8 cellular contexts compared by ENCODE assay signal in the genomic region with DNA sequence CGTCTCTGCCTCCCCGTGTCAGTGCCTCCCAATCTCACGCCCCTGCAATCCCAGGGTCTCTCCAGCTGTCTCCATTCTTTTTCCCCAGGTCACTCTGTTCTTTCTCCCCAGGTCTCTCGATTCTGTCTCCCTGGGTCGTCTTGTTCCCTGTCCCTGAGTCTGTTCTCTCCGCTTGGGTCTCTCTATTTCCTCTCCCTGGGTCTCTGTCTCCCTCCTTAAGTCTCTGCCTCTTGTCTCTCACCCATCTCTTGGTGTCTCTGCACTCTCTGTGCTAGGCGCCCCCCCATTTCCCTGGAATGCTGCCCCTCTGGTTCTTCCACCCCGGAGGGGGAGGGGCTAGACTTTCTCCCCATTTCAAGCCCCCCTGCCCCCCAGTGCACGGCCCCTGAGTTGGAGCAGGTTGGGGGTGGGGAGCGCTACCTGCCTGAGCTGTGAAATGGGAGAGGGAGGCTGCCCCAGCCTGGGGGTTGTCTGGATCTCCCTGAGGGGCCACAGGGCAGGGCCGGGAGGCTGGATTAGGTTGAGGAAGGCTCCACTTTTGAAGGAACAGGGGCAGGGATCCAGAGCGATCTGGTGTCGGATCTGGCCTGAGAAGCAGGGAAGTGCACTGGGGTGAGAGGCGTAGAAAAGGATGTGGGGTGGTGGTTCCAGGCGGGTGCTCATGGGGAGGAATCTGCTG. TPM values are rescaled to one million over a fixed set of nuclear protein-coding genes. Genes with fewer than 3 reads are reported as not detected.
A peak's percentile ranks its signal among the peaks of the same experiment; 100 is the strongest.
DNase-seq lines count a peak whose midpoint lies in the region; ATAC-seq and TF ChIP-seq lines count a peak whose summit lies in the region.

No MANE protein-coding gene starts in this region.

- CTCF ChIA-PET in CD4-positive, alpha-beta memory T cell (lab: Charles Lee; ENCODE audit: partially characterized antibody) = interaction anchor here (1.3 kb wide), 1 partner anchor 18 kb away, joined by 3 read pairs; no protein-coding TSS in a partner anchor

- H3K4me1 Mint-ChIP-seq in CD4-positive, alpha-beta memory T cell = peaks cover 15 to 31% (median 19%) of the 10 kb centered on the region in 4 donors

- H2AFZ ChIP-seq in osteoblast (ENCODE audit: low read length) = peak overlapping the region; percentile 84

- peaks cover 32 to 48% of the 10 kb centered on the region in 2 donors for H3K27me3 Mint-ChIP-seq in CD4-positive, alpha-beta memory T cell

- peak overlapping the region in 1 of 2 donors; percentile 32 for H3K4me3 ChIP-seq in CD4-positive, alpha-beta memory T cell (ENCODE audit: low read length in 2 of 2)
- H3K4me3 ChIP-seq in osteoblast (ENCODE audit: insufficient read depth, low read length) = peak overlapping the region; percentile 85
- peak overlapping the region in 2 of 4 donors; percentile 45 to 75 for H3K4me3 ChIP-seq in adrenal gland

- peaks cover 11% of the 10 kb centered on the region for H4K20me1 ChIP-seq in osteoblast (ENCODE audit: insufficient read depth, low read length)

- no peak for TF ChIP-seq POLR2A in adrenal gland (IDR thresholded peaks at IDR 0.05)

- peaks cover 13% of the 10 kb centered on the region for H3K27me3 ChIP-seq in CD4-positive, alpha-beta memory T cell (ENCODE audit: insufficient read depth, low read length)
- H3K27me3 ChIP-seq in osteoblast (ENCODE audit: insufficient read depth, low read length) = no peaks in the 10 kb centered on the region
- H3K27me3 ChIP-seq in adrenal gland = no peaks in the 10 kb centered on the region

- peaks cover 26% of the 10 kb centered on the region for H3K79me2 ChIP-seq in osteoblast (ENCODE audit: insufficient read depth, low read length)

- 43 to 45% (median 44%) methylated on average over 14 to 15 of the region's 15 CpGs for WGBS in adrenal gland, 4 donors

- no peak for ATAC-seq in HG03159 (IDR thresholded peaks at IDR 0.05; ENCODE audit: unreplicated experiment)

- H3K27ac ChIP-seq in CD4-positive, alpha-beta memory T cell (ENCODE audit: low read depth, low read length) = no peak overlapping the region
- H3K27ac ChIP-seq in epithelial cell of prostate = peak overlapping the region; percentile 53
- peak overlapping the region; percentile 32 for H3K27ac ChIP-seq in osteoblast (ENCODE audit: low read depth, low read length)
- H3K27ac ChIP-seq in adrenal gland = peak overlapping the region in 1 of 5 donors; percentile 76

- H3K4me2 ChIP-seq in osteoblast (ENCODE audit: insufficient read depth, low read length) = peak overlapping the region; percentile 89

- POLR2A ChIA-PET in CD4-positive, alpha-beta memory T cell (lab: Charles Lee; ENCODE audit: partially characterized antibody) = no interaction called here

- peaks cover 0 to 3% (median 0%) of the 10 kb centered on the region in 8 donors for H3K9me3 Mint-ChIP-seq in CD4-positive, alpha-beta memory T cell

- H3K4me3 Mint-ChIP-seq in CD4-positive, alpha-beta memory T cell = peak overlapping the region; percentile 85 to 92 (median 90)

- peak overlapping the region in 5 of 7 donors; percentile 10 to 84 (median 34) for H3K27ac Mint-ChIP-seq in CD4-positive, alpha-beta memory T cell

- TF ChIP-seq CTCF in osteoblast (IDR thresholded peaks at IDR 0.05; ENCODE audit: extremely low read depth, low read depth, low read length) (no peak), adrenal gland (IDR thresholded peaks at IDR 0.05) (no peak)

- H3K36me3 ChIP-seq in CD4-positive, alpha-beta memory T cell (ENCODE audit: insufficient read depth, low read length) = no peaks in the 10 kb centered on the region
- H3K36me3 ChIP-seq in osteoblast (ENCODE audit: insufficient read depth, low read length) (no peaks in the 10 kb centered on the region), adrenal gland (replicated peaks in 1 of 2) (no peaks in the 10 kb centered on the region)

- H3K9me3 ChIP-seq in CD4-positive, alpha-beta memory T cell (ENCODE audit: control insufficient read depth in 1 of 2, low read length in 2 of 2) = no peaks in the 10 kb centered on the region
- H3K9me3 ChIP-seq in osteoblast (ENCODE audit: low read depth, low read length) (no peaks in the 10 kb centered on the region), adrenal gland (replicated peaks in 1 of 3) (no peaks in the 10 kb centered on the region)

- peaks cover 2 to 3% of the 10 kb centered on the region in 2 donors for H3K36me3 Mint-ChIP-seq in CD4-positive, alpha-beta memory T cell

- intact Hi-C loops in CD4-positive, alpha-beta memory T cell (cut with micrococcal nuclease) = no loop called here
- intact Hi-C loops in adrenal gland (cut with DNase I) = loop anchor here in 1 of 2 donors (5.0 to 10.0 kb wide), 2 partner anchors 120 to 403 kb away; a partner anchor contains a TSS

- peaks cover 21% of the 10 kb centered on the region for H3K4me1 ChIP-seq in CD4-positive, alpha-beta memory T cell (ENCODE audit: insufficient read depth, low read length)
- H3K4me1 ChIP-seq in osteoblast (ENCODE audit: insufficient read depth, low read length) (peaks cover 16% of the 10 kb centered on the region), adrenal gland (replicated peaks in 1 of 2) (peaks cover 0 to 6% of the 10 kb centered on the region in 2 donors)

- DNase-seq in CD4-positive, alpha-beta memory T cell = no peak
- peak; percentile 82 for DNase-seq in NCI-H748 (lab: John Stamatoyannopoulos, UW; ENCODE audit: unreplicated experiment)
- no peak for DNase-seq in epithelial cell of prostate (ENCODE audit: low read depth, low spot score)
- peak; percentile 77 for DNase-seq in osteoblast (ENCODE audit: insufficient read length, low spot score, missing footprints)
- DNase-seq in NAMALWA (ENCODE audit: low spot score) = no peak
- DNase-seq in activated CD4-positive, alpha-beta T cell treated with anti-CD3 and anti-CD28 coated beads for 4 hours = no peak
- no peak for DNase-seq in adrenal gland

RNA-seq across cellular contexts. Expression of a gene that starts 1.4 kb away (rescaled TPM):
- total RNA-seq in CD4-positive, alpha-beta memory T cell = not detected
- not detected for polyA plus RNA-seq in CD4-positive, alpha-beta memory T cell
- total RNA-seq in osteoblast (12.1 and 13.0 TPM in 2 replicates), adrenal gland (10 to 100 TPM; 15.0 to 92.0 (median 43.0) TPM)
- 10 to 100 TPM; 10.5 to 21.0 (median 19.9) TPM for polyA plus RNA-seq in adrenal gland

Comparison
In these comparisons a context has a peak if more than half of its experiments do, and no peak if none do; other contexts are left out.
1. DNase-seq: peak in NCI-H748 (single experiment) and osteoblast (single experiment); none in CD4-positive, alpha-beta memory T cell (0 of 5), epithelial cell of prostate (single experiment), NAMALWA (single experiment), activated CD4-positive, alpha-beta T cell treated with anti-CD3 and anti-CD28 coated beads for 4 hours (0 of 2) and adrenal gland (0 of 7).